ENCODE assay signal across 7 cellular contexts in the genomic region with DNA sequence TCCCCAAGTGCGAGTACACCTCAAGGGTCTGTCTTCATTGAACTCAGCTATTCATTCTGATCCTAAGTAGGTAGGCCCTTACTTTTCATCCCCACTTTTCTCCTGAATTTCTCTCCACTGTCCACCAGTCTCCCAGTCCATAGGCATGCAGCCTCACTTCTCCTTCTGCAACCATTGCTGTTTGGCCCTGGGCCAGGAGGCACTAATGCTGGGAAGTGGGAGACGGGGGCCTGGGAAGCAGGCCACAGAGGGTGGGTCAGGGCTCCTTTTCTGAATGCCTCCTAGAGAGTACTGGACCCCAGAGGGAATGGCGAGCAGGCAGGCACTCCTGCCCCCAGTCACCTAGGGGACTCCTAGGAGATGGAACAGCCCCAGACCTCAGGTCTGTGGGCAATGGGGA.
"Had no signal": no experiment of that assay in that cellular context is flagged by ENCODE, and none has a peak within 500 bp of the region (broad histone marks: within the 10 kb centered on the region; RNA-seq: fewer than 3 reads in every experiment).

No MANE protein-coding gene starts in this region.

- ATAC-seq: GM23338 had no signal

- DNase-seq: H9, HCEC 1CT, IMR-90, Kasumi-1, KBM-7 had no signal

- H3K27ac Mint-ChIP-seq: GM23338, H9 had no signal

- H2AFZ ChIP-seq: GM23338 had no signal

- H3K4me1 Mint-ChIP-seq: GM23338, H9 had no signal

- H3K27ac ChIP-seq: KMS-11 had no signal

- H3K4me3 Mint-ChIP-seq: GM23338, H9 had no signal

- H3K4me3 ChIP-seq: GM23338 had no signal

- H3K9ac ChIP-seq: KMS-11 had no signal

- H3K4me2 ChIP-seq: GM23338, KMS-11 had no signal
